2 cellular contexts compared by ENCODE assay signal in the genomic region with DNA sequence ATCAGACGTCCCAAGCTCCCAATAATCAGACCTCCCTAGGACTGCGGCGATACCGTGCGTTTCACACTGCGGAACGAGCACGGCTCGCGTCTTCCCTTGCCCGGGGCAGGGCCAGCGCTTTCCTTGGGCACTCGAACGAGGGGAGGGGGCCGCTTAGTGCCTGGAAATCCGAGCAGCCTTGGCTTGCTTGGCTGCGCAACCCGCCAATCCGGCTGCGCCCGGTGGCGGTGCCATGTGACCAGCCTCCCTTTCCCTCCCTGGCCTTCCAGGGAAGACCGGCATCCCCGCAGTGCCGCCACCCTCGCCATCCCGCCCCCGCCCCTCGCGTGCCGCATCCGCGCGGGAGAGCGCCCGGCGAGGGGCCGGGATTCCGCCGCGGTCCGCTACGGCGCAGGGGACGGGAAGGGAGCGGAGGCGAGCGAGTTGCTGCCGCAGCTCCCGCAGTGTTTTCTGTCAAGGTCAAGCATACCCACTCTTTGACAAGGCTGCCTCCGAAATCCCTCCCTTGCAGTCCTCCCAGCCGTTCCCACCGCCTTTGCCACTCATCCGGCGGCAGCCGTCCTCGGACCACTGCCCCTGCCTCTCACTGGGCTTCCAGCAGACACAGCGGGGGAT.
TF ChIP-seq lines count a peak whose summit lies in the region.

No MANE protein-coding gene starts in this region.

TF ChIP-seq in GM23338, 12 proteins besides CTCF, POLR2A, EP300 and RAD21:
- TF ChIP-seq ZNF114 (CRISPR knock-in tag; IDR thresholded peaks at IDR 0.05), result no peak
- TF ChIP-seq POLR2AphosphoS5 (IDR thresholded peaks at IDR 0.05; ENCODE audit: low read depth), result peak; percentile 41; the same call in 1 of the 2 replicates
- TF ChIP-seq, protein P1, sequence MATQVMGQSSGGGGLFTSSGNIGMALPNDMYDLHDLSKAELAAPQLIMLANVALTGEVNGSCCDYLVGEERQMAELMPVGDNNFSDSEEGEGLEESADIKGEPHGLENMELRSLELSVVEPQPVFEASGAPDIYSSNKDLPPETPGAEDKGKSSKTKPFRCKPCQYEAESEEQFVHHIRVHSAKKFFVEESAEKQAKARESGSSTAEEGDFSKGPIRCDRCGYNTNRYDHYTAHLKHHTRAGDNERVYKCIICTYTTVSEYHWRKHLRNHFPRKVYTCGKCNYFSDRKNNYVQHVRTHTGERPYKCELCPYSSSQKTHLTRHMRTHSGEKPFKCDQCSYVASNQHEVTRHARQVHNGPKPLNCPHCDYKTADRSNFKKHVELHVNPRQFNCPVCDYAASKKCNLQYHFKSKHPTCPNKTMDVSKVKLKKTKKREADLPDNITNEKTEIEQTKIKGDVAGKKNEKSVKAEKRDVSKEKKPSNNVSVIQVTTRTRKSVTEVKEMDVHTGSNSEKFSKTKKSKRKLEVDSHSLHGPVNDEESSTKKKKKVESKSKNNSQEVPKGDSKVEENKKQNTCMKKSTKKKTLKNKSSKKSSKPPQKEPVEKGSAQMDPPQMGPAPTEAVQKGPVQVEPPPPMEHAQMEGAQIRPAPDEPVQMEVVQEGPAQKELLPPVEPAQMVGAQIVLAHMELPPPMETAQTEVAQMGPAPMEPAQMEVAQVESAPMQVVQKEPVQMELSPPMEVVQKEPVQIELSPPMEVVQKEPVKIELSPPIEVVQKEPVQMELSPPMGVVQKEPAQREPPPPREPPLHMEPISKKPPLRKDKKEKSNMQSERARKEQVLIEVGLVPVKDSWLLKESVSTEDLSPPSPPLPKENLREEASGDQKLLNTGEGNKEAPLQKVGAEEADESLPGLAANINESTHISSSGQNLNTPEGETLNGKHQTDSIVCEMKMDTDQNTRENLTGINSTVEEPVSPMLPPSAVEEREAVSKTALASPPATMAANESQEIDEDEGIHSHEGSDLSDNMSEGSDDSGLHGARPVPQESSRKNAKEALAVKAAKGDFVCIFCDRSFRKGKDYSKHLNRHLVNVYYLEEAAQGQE (IDR thresholded peaks at IDR 0.05; ENCODE audit: unreplicated experiment), result no peak
- TF ChIP-seq EZH2 (IDR thresholded peaks at IDR 0.05; ENCODE audit: low read depth, unreplicated experiment), result no peak
- TF ChIP-seq NANOG (IDR thresholded peaks at IDR 0.05; ENCODE audit: borderline replicate concordance), result no peak

TF ChIP-seq in H1, 55 proteins besides CTCF, POLR2A, EP300 and RAD21:
- TF ChIP-seq HDAC2 (IDR thresholded peaks at IDR 0.05; ENCODE audit: borderline replicate concordance in 1 of 2, low read depth in 2 of 2, low read length in 2 of 2) (peak in 1 of 2 experiments; percentile 90; a peak in 2 of 4 replicates), BACH1 (IDR thresholded peaks at IDR 0.05; ENCODE audit: low read length) (peak; percentile 40; the same call in 1 of the 2 replicates), YY1 (IDR thresholded peaks at IDR 0.05; ENCODE audit: low read depth, low read length) (no peak), TAF1 (IDR thresholded peaks at IDR 0.05; ENCODE audit: low read depth, low read length) (peak; percentile 48; the same call in 1 of the 2 replicates), CTBP2 (IDR thresholded peaks at IDR 0.05; ENCODE audit: borderline replicate concordance, insufficient read depth, insufficient read length, low read length) (peak; percentile 90), POU5F1 (IDR thresholded peaks at IDR 0.05; ENCODE audit: low read depth, low read length) (no peak), GTF2F1 (IDR thresholded peaks at IDR 0.05; ENCODE audit: borderline replicate concordance, low read depth, low read length) (no peak), EGR1 (IDR thresholded peaks at IDR 0.05; ENCODE audit: borderline replicate concordance, low read depth, low read length) (peak; percentile 15; the same call in 1 of the 2 replicates), NRF1 (IDR thresholded peaks at IDR 0.05; ENCODE audit: low read depth, low read length) (0 out of 2 replicates have a peak, but pooled peaks have one; percentile 17), RNF2 (IDR thresholded peaks at IDR 0.05; ENCODE audit: borderline replicate concordance, low read depth, low read length, missing control alignments, poor library complexity, severe bottlenecking) (peak; percentile 29), GABPA (IDR thresholded peaks at IDR 0.05; ENCODE audit: borderline replicate concordance, insufficient read depth, low read length) (0 out of 2 replicates have a peak, but pooled peaks have one; percentile 38), PHF8 (conservative IDR thresholded peaks at IDR 0.05; ENCODE audit: low read depth, low read length) (0 out of 2 replicates have a peak, but pooled peaks have one; percentile 49), KDM4A (IDR thresholded peaks at IDR 0.05; ENCODE audit: low read depth, low read length, severe bottlenecking) (peak; percentile 90), ASH2L (IDR thresholded peaks at IDR 0.05; ENCODE audit: low read length) (peak; percentile 50), SIN3A (conservative IDR thresholded peaks at IDR 0.05 in 1 of 2, IDR thresholded peaks at IDR 0.05 in 1 of 2; ENCODE audit: low read depth in 1 of 2, low read length in 2 of 2) (0 out of 4 replicates have a peak, but pooled peaks of 1 of the 2 experiments have one; percentile 30), RBBP5 (IDR thresholded peaks at IDR 0.05; ENCODE audit: borderline replicate concordance, low read depth, low read length) (peak; percentile 84), JUN (IDR thresholded peaks at IDR 0.05; ENCODE audit: low read depth, low read length) (no peak), TBP (IDR thresholded peaks at IDR 0.05; ENCODE audit: low read depth, low read length) (peak; percentile 34; the same call in 1 of the 2 replicates), KDM1A (IDR thresholded peaks at IDR 0.05; ENCODE audit: borderline replicate concordance, low read length) (0 out of 2 replicates have a peak, but pooled peaks have one; percentile 12), TAF7 (optimal IDR thresholded peaks at IDR 0.05; ENCODE audit: borderline replicate concordance, low read depth, low read length) (no peak), SP4 (IDR thresholded peaks at IDR 0.05; ENCODE audit: low read length) (no peak), BRCA1 (IDR thresholded peaks at IDR 0.05; ENCODE audit: low read depth, low read length) (no peak)
- TF ChIP-seq, protein P2, sequence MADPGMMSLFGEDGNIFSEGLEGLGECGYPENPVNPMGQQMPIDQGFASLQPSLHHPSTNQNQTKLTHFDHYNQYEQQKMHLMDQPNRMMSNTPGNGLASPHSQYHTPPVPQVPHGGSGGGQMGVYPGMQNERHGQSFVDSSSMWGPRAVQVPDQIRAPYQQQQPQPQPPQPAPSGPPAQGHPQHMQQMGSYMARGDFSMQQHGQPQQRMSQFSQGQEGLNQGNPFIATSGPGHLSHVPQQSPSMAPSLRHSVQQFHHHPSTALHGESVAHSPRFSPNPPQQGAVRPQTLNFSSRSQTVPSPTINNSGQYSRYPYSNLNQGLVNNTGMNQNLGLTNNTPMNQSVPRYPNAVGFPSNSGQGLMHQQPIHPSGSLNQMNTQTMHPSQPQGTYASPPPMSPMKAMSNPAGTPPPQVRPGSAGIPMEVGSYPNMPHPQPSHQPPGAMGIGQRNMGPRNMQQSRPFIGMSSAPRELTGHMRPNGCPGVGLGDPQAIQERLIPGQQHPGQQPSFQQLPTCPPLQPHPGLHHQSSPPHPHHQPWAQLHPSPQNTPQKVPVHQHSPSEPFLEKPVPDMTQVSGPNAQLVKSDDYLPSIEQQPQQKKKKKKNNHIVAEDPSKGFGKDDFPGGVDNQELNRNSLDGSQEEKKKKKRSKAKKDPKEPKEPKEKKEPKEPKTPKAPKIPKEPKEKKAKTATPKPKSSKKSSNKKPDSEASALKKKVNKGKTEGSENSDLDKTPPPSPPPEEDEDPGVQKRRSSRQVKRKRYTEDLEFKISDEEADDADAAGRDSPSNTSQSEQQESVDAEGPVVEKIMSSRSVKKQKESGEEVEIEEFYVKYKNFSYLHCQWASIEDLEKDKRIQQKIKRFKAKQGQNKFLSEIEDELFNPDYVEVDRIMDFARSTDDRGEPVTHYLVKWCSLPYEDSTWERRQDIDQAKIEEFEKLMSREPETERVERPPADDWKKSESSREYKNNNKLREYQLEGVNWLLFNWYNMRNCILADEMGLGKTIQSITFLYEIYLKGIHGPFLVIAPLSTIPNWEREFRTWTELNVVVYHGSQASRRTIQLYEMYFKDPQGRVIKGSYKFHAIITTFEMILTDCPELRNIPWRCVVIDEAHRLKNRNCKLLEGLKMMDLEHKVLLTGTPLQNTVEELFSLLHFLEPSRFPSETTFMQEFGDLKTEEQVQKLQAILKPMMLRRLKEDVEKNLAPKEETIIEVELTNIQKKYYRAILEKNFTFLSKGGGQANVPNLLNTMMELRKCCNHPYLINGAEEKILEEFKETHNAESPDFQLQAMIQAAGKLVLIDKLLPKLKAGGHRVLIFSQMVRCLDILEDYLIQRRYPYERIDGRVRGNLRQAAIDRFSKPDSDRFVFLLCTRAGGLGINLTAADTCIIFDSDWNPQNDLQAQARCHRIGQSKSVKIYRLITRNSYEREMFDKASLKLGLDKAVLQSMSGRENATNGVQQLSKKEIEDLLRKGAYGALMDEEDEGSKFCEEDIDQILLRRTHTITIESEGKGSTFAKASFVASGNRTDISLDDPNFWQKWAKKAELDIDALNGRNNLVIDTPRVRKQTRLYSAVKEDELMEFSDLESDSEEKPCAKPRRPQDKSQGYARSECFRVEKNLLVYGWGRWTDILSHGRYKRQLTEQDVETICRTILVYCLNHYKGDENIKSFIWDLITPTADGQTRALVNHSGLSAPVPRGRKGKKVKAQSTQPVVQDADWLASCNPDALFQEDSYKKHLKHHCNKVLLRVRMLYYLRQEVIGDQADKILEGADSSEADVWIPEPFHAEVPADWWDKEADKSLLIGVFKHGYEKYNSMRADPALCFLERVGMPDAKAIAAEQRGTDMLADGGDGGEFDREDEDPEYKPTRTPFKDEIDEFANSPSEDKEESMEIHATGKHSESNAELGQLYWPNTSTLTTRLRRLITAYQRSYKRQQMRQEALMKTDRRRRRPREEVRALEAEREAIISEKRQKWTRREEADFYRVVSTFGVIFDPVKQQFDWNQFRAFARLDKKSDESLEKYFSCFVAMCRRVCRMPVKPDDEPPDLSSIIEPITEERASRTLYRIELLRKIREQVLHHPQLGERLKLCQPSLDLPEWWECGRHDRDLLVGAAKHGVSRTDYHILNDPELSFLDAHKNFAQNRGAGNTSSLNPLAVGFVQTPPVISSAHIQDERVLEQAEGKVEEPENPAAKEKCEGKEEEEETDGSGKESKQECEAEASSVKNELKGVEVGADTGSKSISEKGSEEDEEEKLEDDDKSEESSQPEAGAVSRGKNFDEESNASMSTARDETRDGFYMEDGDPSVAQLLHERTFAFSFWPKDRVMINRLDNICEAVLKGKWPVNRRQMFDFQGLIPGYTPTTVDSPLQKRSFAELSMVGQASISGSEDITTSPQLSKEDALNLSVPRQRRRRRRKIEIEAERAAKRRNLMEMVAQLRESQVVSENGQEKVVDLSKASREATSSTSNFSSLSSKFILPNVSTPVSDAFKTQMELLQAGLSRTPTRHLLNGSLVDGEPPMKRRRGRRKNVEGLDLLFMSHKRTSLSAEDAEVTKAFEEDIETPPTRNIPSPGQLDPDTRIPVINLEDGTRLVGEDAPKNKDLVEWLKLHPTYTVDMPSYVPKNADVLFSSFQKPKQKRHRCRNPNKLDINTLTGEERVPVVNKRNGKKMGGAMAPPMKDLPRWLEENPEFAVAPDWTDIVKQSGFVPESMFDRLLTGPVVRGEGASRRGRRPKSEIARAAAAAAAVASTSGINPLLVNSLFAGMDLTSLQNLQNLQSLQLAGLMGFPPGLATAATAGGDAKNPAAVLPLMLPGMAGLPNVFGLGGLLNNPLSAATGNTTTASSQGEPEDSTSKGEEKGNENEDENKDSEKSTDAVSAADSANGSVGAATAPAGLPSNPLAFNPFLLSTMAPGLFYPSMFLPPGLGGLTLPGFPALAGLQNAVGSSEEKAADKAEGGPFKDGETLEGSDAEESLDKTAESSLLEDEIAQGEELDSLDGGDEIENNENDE (IDR thresholded peaks at IDR 0.05; ENCODE audit: insufficient replicate concordance, low read length), result no peak
- TF ChIP-seq, protein P3, sequence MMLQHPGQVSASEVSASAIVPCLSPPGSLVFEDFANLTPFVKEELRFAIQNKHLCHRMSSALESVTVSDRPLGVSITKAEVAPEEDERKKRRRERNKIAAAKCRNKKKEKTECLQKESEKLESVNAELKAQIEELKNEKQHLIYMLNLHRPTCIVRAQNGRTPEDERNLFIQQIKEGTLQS (IDR thresholded peaks at IDR 0.05; ENCODE audit: insufficient read depth, low read depth, low read length), result no peak
- TF ChIP-seq, protein P4, sequence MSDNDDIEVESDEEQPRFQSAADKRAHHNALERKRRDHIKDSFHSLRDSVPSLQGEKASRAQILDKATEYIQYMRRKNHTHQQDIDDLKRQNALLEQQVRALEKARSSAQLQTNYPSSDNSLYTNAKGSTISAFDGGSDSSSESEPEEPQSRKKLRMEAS (IDR thresholded peaks at IDR 0.05), result peak; percentile 94
- TF ChIP-seq, protein P5, sequence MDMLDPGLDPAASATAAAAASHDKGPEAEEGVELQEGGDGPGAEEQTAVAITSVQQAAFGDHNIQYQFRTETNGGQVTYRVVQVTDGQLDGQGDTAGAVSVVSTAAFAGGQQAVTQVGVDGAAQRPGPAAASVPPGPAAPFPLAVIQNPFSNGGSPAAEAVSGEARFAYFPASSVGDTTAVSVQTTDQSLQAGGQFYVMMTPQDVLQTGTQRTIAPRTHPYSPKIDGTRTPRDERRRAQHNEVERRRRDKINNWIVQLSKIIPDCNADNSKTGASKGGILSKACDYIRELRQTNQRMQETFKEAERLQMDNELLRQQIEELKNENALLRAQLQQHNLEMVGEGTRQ (IDR thresholded peaks at IDR 0.05; ENCODE audit: low read length), result peak; percentile 80
- TF ChIP-seq, protein P6, sequence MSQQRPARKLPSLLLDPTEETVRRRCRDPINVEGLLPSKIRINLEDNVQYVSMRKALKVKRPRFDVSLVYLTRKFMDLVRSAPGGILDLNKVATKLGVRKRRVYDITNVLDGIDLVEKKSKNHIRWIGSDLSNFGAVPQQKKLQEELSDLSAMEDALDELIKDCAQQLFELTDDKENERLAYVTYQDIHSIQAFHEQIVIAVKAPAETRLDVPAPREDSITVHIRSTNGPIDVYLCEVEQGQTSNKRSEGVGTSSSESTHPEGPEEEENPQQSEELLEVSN (IDR thresholded peaks at IDR 0.05), result peak; percentile 95
